In genomic region chr12:25970916-25971674, GRCh38 we compare ENCODE assay signal across 16 cellular contexts. TPM values are rescaled to one million over a fixed set of nuclear protein-coding genes. Genes with fewer than 3 reads are reported as not detected.
DNase-seq lines count a peak whose midpoint lies in the region; ATAC-seq, FAIRE-seq and TF ChIP-seq lines count a peak whose summit lies in the region.
"Had no signal": no experiment of that assay in that cellular context is flagged by ENCODE, and none has a peak within 500 bp of the region (broad histone marks: within the 10 kb centered on the region; RNA-seq: fewer than 3 reads in every experiment).

No MANE protein-coding gene starts in this region.

- peak overlapping the region; percentile 29; the same call in 1 of the 2 replicates for H3K4me3 Mint-ChIP-seq in HFFc6
- H3K4me3 Mint-ChIP-seq in chondrocyte (ENCODE audit: unreplicated experiment): no peak overlapping the region
- H3K4me3 Mint-ChIP-seq: activated T-cell treated with anti-CD3 and anti-CD28 coated beads, Interleukin-2, amount 50 U/mL, for 4 hours; CD4-positive, alpha-beta memory T cell had no signal

- H3K27ac Mint-ChIP-seq in HFFc6: peak overlapping the region; percentile 55
- H3K27ac Mint-ChIP-seq in chondrocyte (ENCODE audit: unreplicated experiment): no peak overlapping the region
- H3K27ac Mint-ChIP-seq: CD4-positive, alpha-beta memory T cell had no signal

- dilution Hi-C loops in keratinocyte (cut with MboI; ENCODE audit: extremely low pct_ligation_motif_present, low sequenced_read_pairs): no loop called here

- H3K27me3 ChIP-seq in keratinocyte (ENCODE audit: control insufficient read depth, extremely low read depth, insufficient read depth, low read length) (no peaks in the 10 kb centered on the region), skeletal muscle satellite cell (ENCODE audit: control insufficient read depth, insufficient read depth, low read length) (no peaks in the 10 kb centered on the region), spleen (replicated peaks in 1 of 7) (no peaks in the 10 kb centered on the region), vagina (no peaks in the 10 kb centered on the region)

- 78 to 87% (median 85%) methylated on average over 5 of the region's 5 CpGs for WGBS in spleen, 5 donors

- DNase-seq in HFFc6: no peak
- DNase-seq in chondrocyte (ENCODE audit: low spot score): no peak
- no peak for DNase-seq in keratinocyte (ENCODE audit: low read depth, low spot score)
- DNase-seq in spleen: no peak
- no peak for DNase-seq in vagina (ENCODE audit: extremely low spot score in 2 of 2)
- no peak for DNase-seq in effector CD8-positive, alpha-beta T cell (lab: John Stamatoyannopoulos, UW)
- DNase-seq: activated CD4-positive, alpha-beta T cell treated with anti-CD3 and anti-CD28 coated beads for 1 hour; activated T-cell treated with anti-CD3 and anti-CD28 coated beads, Interleukin-2, amount 50 U/mL, for 4 hours; CD4-positive, alpha-beta memory T cell; stimulated activated naive CD8-positive, alpha-beta T cell treated with anti-CD3 and anti-CD28 coated beads, Interleukin-15, Interleukin-2, amounts not matched to agents 100 U/mL and 50 U/mL, for 24 hours had no signal

- peak; percentile 66 for TF ChIP-seq CTCF in HFFc6 (IDR thresholded peaks at IDR 0.05)
- TF ChIP-seq CTCF in chondrocyte (IDR thresholded peaks at IDR 0.05): peak; percentile 67
- peak in 2 of 3 experiments; percentile 3 to 9 for TF ChIP-seq CTCF in keratinocyte (optimal IDR thresholded peaks at IDR 0.05 in 1 of 3, IDR thresholded peaks at IDR 0.05 in 1 of 3, conservative IDR thresholded peaks at IDR 0.05 in 1 of 3; ENCODE audit: extremely low read depth in 1 of 3, insufficient read depth in 2 of 3, low read length in 3 of 3)
- TF ChIP-seq CTCF in spleen (IDR thresholded peaks at IDR 0.05 in 8 of 11, conservative IDR thresholded peaks at IDR 0.05 in 3 of 11): no peak
- no peak for TF ChIP-seq CTCF in vagina (IDR thresholded peaks at IDR 0.05)

- H2AFZ ChIP-seq in keratinocyte (ENCODE audit: control insufficient read depth, low read length): no peak overlapping the region

- H3K27ac ChIP-seq in keratinocyte (ENCODE audit: control insufficient read depth, insufficient read depth, low read length) (no peak overlapping the region), spleen (no peak overlapping the region), vagina (no peak overlapping the region)

- H3K4me1 Mint-ChIP-seq in HFFc6 (ENCODE audit: low read depth): peaks cover 90% of the 10 kb centered on the region
- peaks cover 31% of the 10 kb centered on the region for H3K4me1 Mint-ChIP-seq in chondrocyte (ENCODE audit: low read depth)
- H3K4me1 Mint-ChIP-seq: CD4-positive, alpha-beta memory T cell had no signal

- H3K36me3 ChIP-seq in keratinocyte (ENCODE audit: control insufficient read depth in 2 of 2, extremely low read depth in 1 of 2, insufficient read depth in 2 of 2, low read length in 2 of 2) (no peaks in the 10 kb centered on the region), skeletal muscle satellite cell (ENCODE audit: insufficient read depth, low read length) (no peaks in the 10 kb centered on the region), spleen (no peaks in the 10 kb centered on the region), vagina (no peaks in the 10 kb centered on the region)
- H3K36me3 ChIP-seq: HAP-1 had no signal

- no peak for TF ChIP-seq POLR2A in spleen (IDR thresholded peaks at IDR 0.05)
- TF ChIP-seq POLR2A in vagina (IDR thresholded peaks at IDR 0.05): no peak

- H3K9ac ChIP-seq in keratinocyte (ENCODE audit: control insufficient read depth, extremely low read depth, insufficient read depth, low read length) (no peak overlapping the region), skeletal muscle satellite cell (ENCODE audit: low read depth, low read length) (no peak overlapping the region)

- H3K36me3 Mint-ChIP-seq in HFFc6 (ENCODE audit: low read depth) (peaks cover 23% of the 10 kb centered on the region), chondrocyte (ENCODE audit: low read depth) (no peaks in the 10 kb centered on the region)
- H3K36me3 Mint-ChIP-seq: CD4-positive, alpha-beta memory T cell had no signal

- no peaks in the 10 kb centered on the region for H3K9me3 Mint-ChIP-seq in HFFc6
- H3K9me3 Mint-ChIP-seq in chondrocyte (ENCODE audit: low read depth): no peaks in the 10 kb centered on the region
- H3K9me3 Mint-ChIP-seq: activated T-cell treated with anti-CD3 and anti-CD28 coated beads, Interleukin-2, amount 50 U/mL, for 4 hours; CD4-positive, alpha-beta memory T cell had no signal

- intact Hi-C loops in spleen (cut with DNase I; ENCODE audit: low total_unique reads): no loop called here
- intact Hi-C loops in vagina (cut with DNase I): no loop called here

- H4K20me1 ChIP-seq in keratinocyte (ENCODE audit: control insufficient read depth, extremely low read depth, insufficient read depth, low read length): no peaks in the 10 kb centered on the region

- H3K27me3 Mint-ChIP-seq in HFFc6 (ENCODE audit: insufficient read depth): peaks cover 2% of the 10 kb centered on the region; the same call in 1 of the 2 replicates
- H3K27me3 Mint-ChIP-seq in chondrocyte (ENCODE audit: low read depth): no peaks in the 10 kb centered on the region

- H3K4me2 ChIP-seq in keratinocyte (ENCODE audit: control insufficient read depth, extremely low read depth, insufficient read depth, low read depth, low read length) (no peak overlapping the region), skeletal muscle satellite cell (ENCODE audit: low read length) (peak overlapping the region; percentile 27)

- no peak for ATAC-seq in HG02571 (IDR thresholded peaks at IDR 0.05; ENCODE audit: unreplicated experiment)
- ATAC-seq: activated T-cell treated with anti-CD3 and anti-CD28 coated beads, Interleukin-2, amount 50 U/mL, for 4 hours; stimulated activated naive CD8-positive, alpha-beta T cell treated with anti-CD3 and anti-CD28 coated beads, Interleukin-15, Interleukin-2, amounts not matched to agents 100 U/mL and 50 U/mL, for 24 hours had no signal

- no peaks in the 10 kb centered on the region for H3K9me3 ChIP-seq in keratinocyte (ENCODE audit: control insufficient read depth, low read depth, low read length)
- no peaks in the 10 kb centered on the region for H3K9me3 ChIP-seq in skeletal muscle satellite cell (replicated peaks; ENCODE audit: low read length)
- H3K9me3 ChIP-seq in spleen: no peaks in the 10 kb centered on the region
- no peaks in the 10 kb centered on the region for H3K9me3 ChIP-seq in vagina
- H3K9me3 ChIP-seq: HAP-1 had no signal

- peaks cover 46% of the 10 kb centered on the region for H3K79me2 ChIP-seq in keratinocyte (ENCODE audit: control insufficient read depth, insufficient read depth, low read length)

- no peaks in the 10 kb centered on the region for H3K9me1 ChIP-seq in keratinocyte (ENCODE audit: control insufficient read depth, extremely low read depth, insufficient read depth, low read length)

- no peak for FAIRE-seq in keratinocyte (lab: Jason Lieb, UNC)
- FAIRE-seq: G401.6, GM18507 had no signal

- H3K4me1 ChIP-seq in keratinocyte (ENCODE audit: control insufficient read depth, extremely low read depth, insufficient read depth, low read length) (no peaks in the 10 kb centered on the region), skeletal muscle satellite cell (ENCODE audit: control insufficient read depth, insufficient read depth, low read length) (peaks cover 46% of the 10 kb centered on the region), spleen (no peaks in the 10 kb centered on the region), vagina (peaks cover 48% of the 10 kb centered on the region)

- H3K4me3 ChIP-seq in keratinocyte (ENCODE audit: control insufficient read depth in 2 of 3, extremely low read depth in 1 of 3, insufficient read depth in 2 of 3, low read depth in 1 of 3, low read length in 3 of 3) (no peak overlapping the region), skeletal muscle satellite cell (ENCODE audit: low read length) (no peak overlapping the region), spleen (no peak overlapping the region), vagina (no peak overlapping the region)
- H3K4me3 ChIP-seq: HAP-1 had no signal

RNA-seq across cellular contexts. Expression of gene RASSF8, which starts 12.6 kb away (rescaled TPM):
- total RNA-seq in HFFc6 (2021; fragmentation: NEBNext Ultra II Directional; extraction: Animal tissue kit (Norgen Biotek cat#: 25700)): 10 to 100 TPM; 61.7 to 84.5 (median 77.0) TPM
- total RNA-seq in chondrocyte (28.1 to 54.6 TPM (median 46.2 TPM) in 3 replicates), spleen (10 to 100 TPM in 5 of 7 donors, 1 to 10 TPM in 2; 9.0 to 38.0 (median 18.0) TPM), vagina (68.5 TPM)
- polyA plus RNA-seq in keratinocyte (5.5 to 10.9 TPM (median 10.5 TPM) in 3 replicates), spleen (1 to 10 TPM; 1.4 to 2.0 (median 1.9) TPM)
- 6.5 TPM for polyA plus RNA-seq in keratinocyte (2011; ENCODE audit: low read depth)
- polyA plus RNA-seq in keratinocyte (2011; cell fraction: cytosol; rRNA removed): 5.9 and 7.1 TPM in 2 replicates
- polyA plus RNA-seq in keratinocyte (2011; cell fraction: nucleus; rRNA removed): 5.9 and 7.7 TPM in 2 replicates
- polyA plus RNA-seq in keratinocyte (2012; ENCODE audit: low replicate concordance): 2.6 and 12.8 TPM in 2 replicates
- polyA minus RNA-seq in keratinocyte: 5.8 to 32.1 TPM (median 14.6 TPM) in 3 replicates
- polyA minus RNA-seq in keratinocyte (2011; cell fraction: cytosol; rRNA and poly(A)+ RNA removed): 14.8 TPM
- 10.3 and 19.9 TPM in 2 replicates for polyA minus RNA-seq in keratinocyte (2011; cell fraction: nucleus; rRNA and poly(A)+ RNA removed)
- 43.0 and 63.1 TPM in 2 replicates for total RNA-seq in skeletal muscle satellite cell (2012; rRNA removed)
- total RNA-seq: CD4-positive, alpha-beta memory T cell; HT-29 had no signal
- polyA plus RNA-seq: CD4-positive, alpha-beta memory T cell had no signal

Comparison
In these comparisons a context has a peak if more than half of its experiments do, and no peak if none do; other contexts are left out.
1. CTCF ChIP-seq: peak in HFFc6 (single experiment), chondrocyte (single experiment) and keratinocyte (2 of 3); none in spleen (0 of 11) and vagina (0 of 3).